22 cellular contexts compared by ENCODE assay signal in the genomic region with DNA sequence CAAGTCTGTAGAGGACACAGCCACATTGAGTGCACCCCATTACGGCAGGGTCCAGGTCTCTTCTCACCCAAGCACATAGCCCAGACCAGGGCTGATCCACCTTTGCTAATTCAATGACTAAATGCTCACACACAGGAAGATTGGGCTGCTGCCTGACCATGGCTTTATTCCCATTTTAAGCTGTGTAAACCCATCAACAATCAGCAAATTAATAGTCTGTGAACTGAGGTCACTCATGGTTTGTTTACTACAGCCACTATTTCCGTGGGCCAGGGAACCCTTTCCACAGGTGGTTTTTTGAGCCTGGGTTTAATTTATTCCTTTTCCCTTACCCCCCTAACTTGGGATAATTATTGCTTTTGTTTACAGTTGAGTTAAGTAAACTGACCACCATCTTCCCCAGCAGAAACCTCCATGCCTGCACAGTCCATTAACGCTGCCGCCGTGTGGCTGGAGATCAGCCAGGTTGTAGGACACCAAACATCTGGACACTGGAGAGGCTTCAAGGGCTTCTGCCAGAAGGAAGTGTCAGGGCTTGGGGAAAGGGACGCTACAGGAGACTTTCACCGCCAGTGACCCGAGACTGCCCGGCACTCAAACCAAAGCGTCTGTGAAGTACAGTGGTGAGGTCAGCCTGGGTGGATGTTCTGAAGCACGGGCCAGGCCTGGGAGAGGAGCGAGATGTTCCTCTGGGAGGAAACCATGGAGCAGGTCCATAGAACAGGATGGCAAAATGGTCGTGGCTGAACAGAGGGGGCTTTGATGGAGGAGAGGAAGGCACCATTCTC.
DNase-seq lines count a peak whose midpoint lies in the region; ATAC-seq and TF ChIP-seq lines count a peak whose summit lies in the region.
"Had no signal": no experiment of that assay in that cellular context is flagged by ENCODE, and none has a peak within 500 bp of the region (broad histone marks: within the 10 kb centered on the region; RNA-seq: fewer than 3 reads in every experiment).

No MANE protein-coding gene starts in this region.

- H3K36me3 ChIP-seq in gastrocnemius medialis = no peaks in the 10 kb centered on the region

- peaks cover 4 to 13% of the 10 kb centered on the region in 2 donors for H3K4me1 ChIP-seq in gastrocnemius medialis
- H3K4me1 ChIP-seq: testis had no signal

- no peaks in the 10 kb centered on the region for H3K27me3 ChIP-seq in gastrocnemius medialis
- H3K27me3 ChIP-seq: testis had no signal

- TF ChIP-seq CTCF in gastrocnemius medialis (IDR thresholded peaks at IDR 0.05 in 4 of 5, conservative IDR thresholded peaks at IDR 0.05 in 1 of 5) = no peak

- intact Hi-C loops in gastrocnemius medialis (cut with DNase I; ENCODE audit: low total_unique reads) = no loop called here

- DNase-seq in NCI-H146 (lab: John Stamatoyannopoulos, UW) (peak; percentile 49), left kidney (ENCODE audit: low read depth, low spot score) (peak; percentile 76), gastrocnemius medialis (peak in 1 of 2 donors; percentile 56), NCI-H2227 (lab: John Stamatoyannopoulos, UW; ENCODE audit: unreplicated experiment) (no peak), NCI-H1105 (lab: John Stamatoyannopoulos, UW) (no peak)
- DNase-seq: activated CD4-positive, alpha-beta T cell treated with anti-CD3 and anti-CD28 coated beads, Interleukin-2, amount 50 U/mL, for 1 hour; activated naive CD8-positive, alpha-beta T cell treated with anti-CD3 and anti-CD28 coated beads for 36 hours; CD4-positive, alpha-beta T cell; DMS153; effector CD8-positive, alpha-beta T cell; natural killer cell; NCI-H226; small intestine; stimulated activated CD4-positive, alpha-beta T cell treated with anti-CD3 and anti-CD28 coated beads, Interleukin-2, amount 100 ng/mL, for 24 hours; T-helper 2 cell; testis had no signal

- no peak overlapping the region for H3K4me3 ChIP-seq in gastrocnemius medialis
- H3K4me3 ChIP-seq: GM12878, testis had no signal

- ATAC-seq in gastrocnemius medialis = peak; percentile 69 to 71
- ATAC-seq in HG03175 (IDR thresholded peaks at IDR 0.05; ENCODE audit: unreplicated experiment) = no peak
- ATAC-seq: esophagus mucosa, GM12878 had no signal

- H3K27ac ChIP-seq in gastrocnemius medialis = no peak overlapping the region
- H3K27ac ChIP-seq: KMS-11, testis had no signal

- in situ Hi-C loops in gastrocnemius medialis (cut with MboI; ENCODE audit: low sequenced_read_pairs in 4 of 4) = no loop called here

- peaks cover 0 to 4% (median 0%) of the 10 kb centered on the region in 3 donors for H3K9me3 ChIP-seq in gastrocnemius medialis
- H3K9me3 ChIP-seq: SK-N-SH, testis had no signal

- no peak for TF ChIP-seq POLR2A in gastrocnemius medialis (IDR thresholded peaks at IDR 0.05)

TF ChIP-seq in PFSK-1, 5 proteins besides CTCF, POLR2A, EP300 and RAD21:
- TF ChIP-seq SIN3A (IDR thresholded peaks at IDR 0.05; ENCODE audit: borderline replicate concordance, insufficient read depth, low read length) (no peak), FOXP2 (optimal IDR thresholded peaks at IDR 0.05; ENCODE audit: borderline replicate concordance, extremely low read depth, extremely low read length, insufficient read depth) (peak; percentile 64)

Comparison
In these comparisons a context has a peak if more than half of its experiments do, and no peak if none do; other contexts are left out.
1. DNase-seq: peak in NCI-H146 (single experiment) and left kidney (single experiment); none in NCI-H2227 (single experiment) and NCI-H1105 (single experiment).